In the genomic region with DNA sequence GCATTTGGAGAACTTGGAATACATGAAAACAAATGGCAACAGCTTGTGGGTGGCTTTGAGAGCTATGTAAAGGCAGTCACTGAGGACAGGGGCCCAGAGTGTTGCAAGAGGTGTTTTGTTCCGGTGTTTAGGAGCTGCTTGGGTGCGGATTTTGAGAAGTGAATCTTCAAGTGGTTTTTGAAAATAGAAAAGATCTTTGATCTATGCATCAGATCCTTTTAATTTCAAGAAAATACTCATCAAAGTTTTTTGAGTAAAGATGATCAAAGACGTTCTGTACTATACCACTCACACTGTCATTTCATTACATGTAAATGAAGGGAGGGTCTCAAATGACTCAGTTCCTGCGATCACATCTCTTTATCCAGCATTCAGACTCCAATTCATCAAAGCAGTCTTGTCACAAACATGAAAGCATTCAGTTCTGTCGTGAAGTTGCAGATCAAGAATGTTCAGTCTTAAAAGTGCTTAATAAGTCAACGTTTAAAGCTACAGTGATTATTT, we compare ENCODE assay signal across 11 cellular contexts.
A peak's percentile ranks its signal among the peaks of the same experiment; 100 is the strongest.
DNase-seq lines count a peak whose midpoint lies in the region; ATAC-seq and TF ChIP-seq lines count a peak whose summit lies in the region.
"Had no signal": no experiment of that assay in that cellular context is flagged by ENCODE, and none has a peak within 500 bp of the region (broad histone marks: within the 10 kb centered on the region; RNA-seq: fewer than 3 reads in every experiment).

No MANE protein-coding gene starts in this region.

- whole genome bisulfite sequencing in body of pancreas, 2 donors, result 35% methylated on average over 6 of the region's 6 CpGs

- peak overlapping the region; percentile 23; the same call in 1 of the 2 replicates for H2AFZ ChIP-seq in Karpas-422 (ENCODE audit: low read length)

- H3K4me1 ChIP-seq in CD4-positive, CD25-positive, alpha-beta regulatory T cell (ENCODE audit: control insufficient read depth, insufficient read depth, low read length, poor library complexity, severe bottlenecking), result peaks cover 19% of the 10 kb centered on the region
- peaks cover 5% of the 10 kb centered on the region for H3K4me1 ChIP-seq in Karpas-422 (ENCODE audit: low read length)
- H3K4me1 ChIP-seq in body of pancreas, result peaks cover 12% of the 10 kb centered on the region
- H3K4me1 ChIP-seq: BE2C had no signal

- no peaks in the 10 kb centered on the region for H3K79me2 ChIP-seq in Karpas-422 (ENCODE audit: low read length)

- H3K9me3 Mint-ChIP-seq in CD4-positive, CD25-positive, alpha-beta regulatory T cell, result peaks cover 0 to 3% (median 0%) of the 10 kb centered on the region in 7 donors
- H3K9me3 Mint-ChIP-seq in activated naive CD8-positive, alpha-beta T cell treated with anti-CD3 and anti-CD28 coated beads, Interleukin-2, amount 50 U/mL, for 24 hours, result no peaks in the 10 kb centered on the region

- no peak for TF ChIP-seq CTCF in body of pancreas (IDR thresholded peaks at IDR 0.05)

- H3K27ac Mint-ChIP-seq in CD4-positive, CD25-positive, alpha-beta regulatory T cell, result peak overlapping the region; percentile 59 to 80 (median 79)
- peak overlapping the region; percentile 52 for H3K27ac Mint-ChIP-seq in activated naive CD8-positive, alpha-beta T cell treated with anti-CD3 and anti-CD28 coated beads, Interleukin-2, amount 50 U/mL, for 24 hours

- H3K9me3 ChIP-seq in CD4-positive, CD25-positive, alpha-beta regulatory T cell (ENCODE audit: control insufficient read depth in 2 of 2, low read length in 2 of 2), result no peaks in the 10 kb centered on the region
- H3K9me3 ChIP-seq in Karpas-422 (ENCODE audit: low read length) (no peaks in the 10 kb centered on the region), body of pancreas (no peaks in the 10 kb centered on the region)
- H3K9me3 ChIP-seq: BE2C had no signal

- H3K4me3 ChIP-seq in CD4-positive, CD25-positive, alpha-beta regulatory T cell (ENCODE audit: low read depth, low read length), result peak overlapping the region; percentile 5
- H3K4me3 ChIP-seq in Karpas-422 (ENCODE audit: low read length) (no peak overlapping the region), body of pancreas (no peak overlapping the region)

- no peaks in the 10 kb centered on the region for H3K36me3 Mint-ChIP-seq in CD4-positive, CD25-positive, alpha-beta regulatory T cell
- H3K36me3 Mint-ChIP-seq in activated naive CD8-positive, alpha-beta T cell treated with anti-CD3 and anti-CD28 coated beads, Interleukin-2, amount 50 U/mL, for 24 hours (ENCODE audit: low read depth), result no peaks in the 10 kb centered on the region

- ATAC-seq in CD4-positive, CD25-positive, alpha-beta regulatory T cell (ENCODE audit: low read depth in 2 of 2), result peak; percentile 92 to 95
- ATAC-seq in GM19455 (IDR thresholded peaks at IDR 0.05; ENCODE audit: unreplicated experiment) (peak; percentile 79), body of pancreas (no peak)
- peak; percentile 93 for ATAC-seq in activated naive CD8-positive, alpha-beta T cell treated with anti-CD3 and anti-CD28 coated beads, Interleukin-2, amount 50 U/mL, for 24 hours
- ATAC-seq: foreskin keratinocyte had no signal

- H3K27ac ChIP-seq in CD4-positive, CD25-positive, alpha-beta regulatory T cell (ENCODE audit: insufficient read depth, low read length, poor library complexity, severe bottlenecking), result no peak overlapping the region
- H3K27ac ChIP-seq in Karpas-422 (ENCODE audit: low read length) (no peak overlapping the region), body of pancreas (peak overlapping the region in 1 of 4 donors; percentile 30)
- H3K27ac ChIP-seq: foreskin keratinocyte had no signal

- H3K4me3 Mint-ChIP-seq in CD4-positive, CD25-positive, alpha-beta regulatory T cell, result peak overlapping the region in 2 of 4 donors; percentile 23 to 76
- no peak overlapping the region for H3K4me3 Mint-ChIP-seq in activated naive CD8-positive, alpha-beta T cell treated with anti-CD3 and anti-CD28 coated beads, Interleukin-2, amount 50 U/mL, for 24 hours

- DNase-seq in CD4-positive, CD25-positive, alpha-beta regulatory T cell, result peak in 2 of 3 donors; percentile 54 to 92
- DNase-seq in Karpas-422, result no peak
- DNase-seq in activated naive CD8-positive, alpha-beta T cell treated with anti-CD3 and anti-CD28 coated beads, Interleukin-2, amount 50 U/mL, for 24 hours, result peak; percentile 29
- no peak for DNase-seq in body of pancreas
- no peak for DNase-seq in NCI-H1436 (lab: John Stamatoyannopoulos, UW)
- DNase-seq in DMS114 treated with DMSO at 0.1 percent for 48 hours (lab: John Stamatoyannopoulos, UW; ENCODE audit: unreplicated experiment), result no peak
- DNase-seq in HCEC 1CT, result no peak
- DNase-seq: BE2C, foreskin keratinocyte, occipital lobe had no signal

- peak overlapping the region; percentile 1 for H3K4me2 ChIP-seq in Karpas-422 (ENCODE audit: low read depth, low read length, poor library complexity, severe bottlenecking)

- no peaks in the 10 kb centered on the region for H3K9me2 ChIP-seq in Karpas-422 (replicated peaks; ENCODE audit: insufficient read depth, low read length)

- no peak overlapping the region for H3K9ac ChIP-seq in Karpas-422 (ENCODE audit: low read length)

- intact Hi-C loops in body of pancreas (cut with DNase I), result no loop called here

- no peaks in the 10 kb centered on the region for H4K20me1 ChIP-seq in Karpas-422 (ENCODE audit: insufficient read depth, low read depth, low read length)

- H3K27me3 Mint-ChIP-seq in CD4-positive, CD25-positive, alpha-beta regulatory T cell, result no peaks in the 10 kb centered on the region
- H3K27me3 Mint-ChIP-seq in activated naive CD8-positive, alpha-beta T cell treated with anti-CD3 and anti-CD28 coated beads, Interleukin-2, amount 50 U/mL, for 24 hours, result no peaks in the 10 kb centered on the region

- H3K27me3 ChIP-seq in CD4-positive, CD25-positive, alpha-beta regulatory T cell (ENCODE audit: control insufficient read depth, insufficient read depth, low read length), result peaks cover 4% of the 10 kb centered on the region
- 0 out of 2 replicates have a peak, but pooled peaks cover 3% of the 10 kb centered on the region for H3K27me3 ChIP-seq in Karpas-422 (ENCODE audit: low read length)
- no peaks in the 10 kb centered on the region for H3K27me3 ChIP-seq in body of pancreas
- H3K27me3 ChIP-seq: BE2C had no signal

- no peak for TF ChIP-seq POLR2A in body of pancreas (IDR thresholded peaks at IDR 0.05)

- H3K36me3 ChIP-seq in CD4-positive, CD25-positive, alpha-beta regulatory T cell (ENCODE audit: control insufficient read depth, insufficient read depth, low read length), result no peaks in the 10 kb centered on the region
- no peaks in the 10 kb centered on the region for H3K36me3 ChIP-seq in Karpas-422 (ENCODE audit: insufficient read depth, low read length)
- no peaks in the 10 kb centered on the region for H3K36me3 ChIP-seq in body of pancreas (replicated peaks in 1 of 2; ENCODE audit: insufficient read depth in 1 of 2, low read depth in 2 of 2)
- H3K36me3 ChIP-seq: BE2C had no signal

- H3K4me1 Mint-ChIP-seq in CD4-positive, CD25-positive, alpha-beta regulatory T cell, result peaks cover 17 to 27% (median 21%) of the 10 kb centered on the region in 4 donors
- H3K4me1 Mint-ChIP-seq in activated naive CD8-positive, alpha-beta T cell treated with anti-CD3 and anti-CD28 coated beads, Interleukin-2, amount 50 U/mL, for 24 hours, result peaks cover 28% of the 10 kb centered on the region

Comparison
In these comparisons a context has a peak if more than half of its experiments do, and no peak if none do; other contexts are left out.
1. DNase-seq: peak in CD4-positive, CD25-positive, alpha-beta regulatory T cell (2 of 3) and activated naive CD8-positive, alpha-beta T cell treated with anti-CD3 and anti-CD28 coated beads, Interleukin-2, amount 50 U/mL, for 24 hours (single experiment); none in Karpas-422 (single experiment), body of pancreas (0 of 4), NCI-H1436 (single experiment), DMS114 treated with DMSO at 0.1 percent for 48 hours (single experiment) and HCEC 1CT (single experiment).